ENCODE assay signal across 1 cellular context in genomic region chr12:65667932-65668331, GRCh38.
TF ChIP-seq lines count a peak whose summit lies in the region.

No MANE protein-coding gene starts in this region.

TF ChIP-seq in H1, 55 proteins besides CTCF, POLR2A, EP300 and RAD21 (continued from another document):
- no peak for TF ChIP-seq HDAC2 (IDR thresholded peaks at IDR 0.05; ENCODE audit: borderline replicate concordance in 1 of 2, low read depth in 2 of 2, low read length in 2 of 2)
- TF ChIP-seq JUN (IDR thresholded peaks at IDR 0.05; ENCODE audit: low read depth, low read length) = no peak
- no peak for TF ChIP-seq SUZ12 (IDR thresholded peaks at IDR 0.05; ENCODE audit: low read length)
- no peak for TF ChIP-seq ASH2L (IDR thresholded peaks at IDR 0.05; ENCODE audit: low read length)
- TF ChIP-seq SP4 (IDR thresholded peaks at IDR 0.05; ENCODE audit: low read length) = no peak
- TF ChIP-seq HDAC6 (IDR thresholded peaks at IDR 0.05; ENCODE audit: low read depth, low read length) = no peak
- no peak for TF ChIP-seq CHD1 (IDR thresholded peaks at IDR 0.05; ENCODE audit: low read depth, low read length)
- TF ChIP-seq ATF2 (IDR thresholded peaks at IDR 0.05; ENCODE audit: low read length) = no peak
- TF ChIP-seq KDM1A (IDR thresholded peaks at IDR 0.05; ENCODE audit: borderline replicate concordance, low read length) = no peak
- TF ChIP-seq TEAD4 (IDR thresholded peaks at IDR 0.05; ENCODE audit: low read depth, low read length) = no peak
- TF ChIP-seq POU5F1 (IDR thresholded peaks at IDR 0.05; ENCODE audit: low read depth, low read length) = no peak
- no peak for TF ChIP-seq TAF7 (optimal IDR thresholded peaks at IDR 0.05; ENCODE audit: borderline replicate concordance, low read depth, low read length)
- TF ChIP-seq FOSL1 (IDR thresholded peaks at IDR 0.05; ENCODE audit: insufficient read depth, low read depth, low read length) = no peak
- TF ChIP-seq SAP30 (IDR thresholded peaks at IDR 0.05; ENCODE audit: insufficient read depth, insufficient replicate concordance, low read length) = no peak
- TF ChIP-seq EGR1 (IDR thresholded peaks at IDR 0.05; ENCODE audit: borderline replicate concordance, low read depth, low read length) = no peak
